ENCODE assay signal across 19 cellular contexts in the genomic region with DNA sequence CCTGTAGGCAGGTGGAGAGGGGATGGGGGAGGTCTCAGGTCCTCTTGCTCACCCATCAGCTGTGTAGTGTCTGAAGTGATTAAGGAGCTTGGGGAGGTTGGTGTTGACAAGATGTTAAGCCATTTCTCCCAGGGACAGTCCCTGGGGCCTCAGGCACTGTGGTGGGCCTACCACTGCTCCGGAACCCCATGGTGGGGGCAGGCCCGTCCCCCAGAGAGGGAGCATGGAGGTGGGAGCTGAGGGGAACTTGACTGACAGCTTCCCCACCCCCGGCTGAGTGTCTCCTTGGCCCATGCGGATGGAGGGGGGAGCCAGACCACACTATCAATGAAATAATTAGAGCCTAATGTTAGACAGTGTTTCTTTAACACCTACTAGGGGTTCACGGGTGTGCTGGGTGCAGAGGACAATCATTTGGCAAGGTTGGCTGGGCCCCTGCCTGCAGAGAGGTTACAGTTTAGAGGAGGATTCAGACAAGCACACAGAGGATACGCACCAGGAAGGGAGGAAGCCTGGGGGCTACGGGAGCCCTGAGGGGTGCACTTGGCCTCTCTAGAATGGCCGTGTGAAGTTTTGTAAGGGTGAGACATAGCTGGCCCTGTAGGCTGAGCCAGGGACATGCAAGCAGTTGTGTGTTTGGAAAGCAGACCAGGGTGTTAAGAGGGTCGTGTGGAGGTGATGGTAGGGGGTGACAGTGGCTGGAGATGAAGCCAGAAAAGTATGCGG. TPM values are rescaled to one million over a fixed set of nuclear protein-coding genes. Genes with fewer than 3 reads are reported as not detected.
A peak's percentile ranks its signal among the peaks of the same experiment; 100 is the strongest.
DNase-seq lines count a peak whose midpoint lies in the region; ATAC-seq and TF ChIP-seq lines count a peak whose summit lies in the region.
"Had no signal": no experiment of that assay in that cellular context is flagged by ENCODE, and none has a peak within 500 bp of the region (broad histone marks: within the 10 kb centered on the region; RNA-seq: fewer than 3 reads in every experiment).

No MANE protein-coding gene starts in this region.

- TF ChIP-seq POLR2A in vagina (IDR thresholded peaks at IDR 0.05), result no peak

- peaks cover 33% of the 10 kb centered on the region for H3K27me3 ChIP-seq in left ventricle myocardium inferior (ENCODE audit: low read depth)
- no peaks in the 10 kb centered on the region for H3K27me3 ChIP-seq in WERI-Rb-1 (ENCODE audit: insufficient read depth, low read depth, severe bottlenecking)
- H3K27me3 ChIP-seq in vagina, result no peaks in the 10 kb centered on the region

- intact Hi-C loops in left cardiac atrium (cut with DNase I) (loop anchor here in 1 of 2 donors (10.0 kb wide), 1 partner anchor 64 kb away; the partner anchor contains the start of gene KRT86), left ventricle myocardium inferior (cut with micrococcal nuclease) (no loop called here), vagina (cut with DNase I) (no loop called here)

- DNase-seq in left cardiac atrium, result peak; percentile 18
- DNase-seq in left ventricle myocardium inferior, result no peak
- DNase-seq in WERI-Rb-1, result no peak
- peak; percentile 86 for DNase-seq in mesenteric fat pad (ENCODE audit: low spot score)
- no peak for DNase-seq in vagina (ENCODE audit: extremely low spot score in 2 of 2)
- DNase-seq in OCI-M1 (lab: John Stamatoyannopoulos, UW), result no peak
- DNase-seq in stimulated activated naive CD4-positive, alpha-beta T cell (lab: John Stamatoyannopoulos, UW), result no peak
- DNase-seq: activated T-cell treated with anti-CD3 and anti-CD28 coated beads, Interleukin-2, amount 50 U/mL, for 1 hour; amniotic stem cell; Karpas-422; NCI-H187; NCI-H69; nucleus accumbens; stimulated activated CD4-positive, alpha-beta T cell treated with anti-CD3 and anti-CD28 coated beads, Interleukin-4, amount 100 ng/mL, for 1 hour; T1000 had no signal

- H3K4me1 ChIP-seq in left ventricle myocardium inferior (peaks cover 21% of the 10 kb centered on the region), vagina (peaks cover 12% of the 10 kb centered on the region)

- ATAC-seq in left cardiac atrium (no peak), GM21381 (IDR thresholded peaks at IDR 0.05; ENCODE audit: unreplicated experiment) (no peak)
- ATAC-seq: activated CD4-positive, CD25-positive, alpha-beta regulatory T cell treated with anti-CD3 and anti-CD28 coated beads, Interleukin-2, amount 50 U/mL, for 24 hours; stimulated activated memory B cell treated with anti-CD40 and anti-IgM and Interleukin-4, amounts not matched to agents 10 μg/mL and 1 μg/mL and 100 μg/mL, for 72 hours had no signal

- TF ChIP-seq CTCF in left ventricle myocardium inferior (IDR thresholded peaks at IDR 0.05; ENCODE audit: borderline replicate concordance) (no peak), WERI-Rb-1 (IDR thresholded peaks at IDR 0.05; ENCODE audit: low read depth, low read length) (no peak), vagina (IDR thresholded peaks at IDR 0.05) (no peak)

- H3K27ac ChIP-seq in left ventricle myocardium inferior (replicated peaks), result no peak overlapping the region
- H3K27ac ChIP-seq in WERI-Rb-1, result peak overlapping the region; percentile 39; the same call in 1 of the 2 replicates
- peak overlapping the region; percentile 20 for H3K27ac ChIP-seq in vagina

- H3K36me3 ChIP-seq in left ventricle myocardium inferior (no peaks in the 10 kb centered on the region), WERI-Rb-1 (no peaks in the 10 kb centered on the region), vagina (no peaks in the 10 kb centered on the region)

- H3K9me3 ChIP-seq in left ventricle myocardium inferior (replicated peaks) (no peaks in the 10 kb centered on the region), WERI-Rb-1 (ENCODE audit: severe bottlenecking) (no peaks in the 10 kb centered on the region), vagina (no peaks in the 10 kb centered on the region)

- H3K4me3 ChIP-seq in left ventricle myocardium inferior, result no peak overlapping the region
- H3K4me3 ChIP-seq in WERI-Rb-1 (ENCODE audit: low read depth, low read length), result no peak overlapping the region
- H3K4me3 ChIP-seq in vagina, result no peak overlapping the region

RNA-seq across cellular contexts. Expression of gene KRT80, which starts 19.3 kb away (rescaled TPM):
- total RNA-seq in left cardiac atrium, result under 1 TPM in 1 of 2 donors, not detected in 1; 0.44 TPM
- total RNA-seq in left ventricle myocardium inferior, result not detected
- total RNA-seq in mesenteric fat pad, result not detected
- total RNA-seq in vagina, result 7.9 TPM

RNA-seq across cellular contexts. Expression of gene KRT7, which starts 22.0 kb away (rescaled TPM):
- 10 to 100 TPM in 1 of 2 donors, 1 to 10 TPM in 1; 1.0 to 34.3 TPM for total RNA-seq in left cardiac atrium
- not detected for total RNA-seq in left ventricle myocardium inferior
- total RNA-seq in mesenteric fat pad, result 11.7 TPM
- total RNA-seq in vagina, result 7.6 TPM
- total RNA-seq: temporal lobe had no signal

Comparison
In these comparisons a context has a peak if more than half of its experiments do, and no peak if none do; other contexts are left out.
1. DNase-seq: peak in left cardiac atrium (single experiment) and mesenteric fat pad (single experiment); none in left ventricle myocardium inferior (single experiment), WERI-Rb-1 (single experiment), vagina (0 of 2), OCI-M1 (single experiment) and stimulated activated naive CD4-positive, alpha-beta T cell (0 of 6).